9 cellular contexts compared by ENCODE assay signal in genomic region chr6:30883476-30883742, GRCh38. TPM values are rescaled to one million over a fixed set of nuclear protein-coding genes. Genes with fewer than 3 reads are reported as not detected.
DNase-seq lines count a peak whose midpoint lies in the region; ATAC-seq and TF ChIP-seq lines count a peak whose summit lies in the region.
"Had no signal": no experiment of that assay in that cellular context is flagged by ENCODE, and none has a peak within 500 bp of the region (broad histone marks: within the 10 kb centered on the region; RNA-seq: fewer than 3 reads in every experiment).

No MANE protein-coding gene starts in this region.

- ATAC-seq in Right ventricle myocardium superior (ENCODE audit: poor library complexity), result no peak

- H3K9me3 ChIP-seq in left ventricle myocardium inferior (replicated peaks), result no peaks in the 10 kb centered on the region
- H3K9me3 ChIP-seq in muscle layer of duodenum (ENCODE audit: control insufficient read depth in 1 of 2, low read length in 2 of 2), result no peaks in the 10 kb centered on the region
- no peaks in the 10 kb centered on the region for H3K9me3 ChIP-seq in vagina

- H3K36me3 ChIP-seq in left ventricle myocardium inferior (no peaks in the 10 kb centered on the region), muscle layer of duodenum (ENCODE audit: control insufficient read depth in 1 of 2, insufficient read depth in 2 of 2, low read length in 2 of 2) (no peaks in the 10 kb centered on the region), vagina (no peaks in the 10 kb centered on the region)

- H3K27me3 ChIP-seq in left ventricle myocardium inferior (ENCODE audit: low read depth), result no peaks in the 10 kb centered on the region
- no peaks in the 10 kb centered on the region for H3K27me3 ChIP-seq in muscle layer of duodenum (ENCODE audit: low read depth, low read length)
- no peaks in the 10 kb centered on the region for H3K27me3 ChIP-seq in vagina

- intact Hi-C loops in left ventricle myocardium inferior (cut with micrococcal nuclease) (loop anchor here (10.0 kb wide), 1 partner anchor 139 kb away; the partner anchor contains the start of genes FLOT1 and IER3), Right ventricle myocardium superior (cut with DNase I) (loop anchor here (5.0 to 10.0 kb wide), 2 partner anchors 141 to 209 kb away; partner anchors contain the start of genes DHX16, FLOT1 and IER3), vagina (cut with DNase I) (loop anchor here (2.0 to 10.0 kb wide), 2 partner anchors 59 to 199 kb away; partner anchors contain the start of gene PPP1R18)

- peak overlapping the region; percentile 86 for H3K27ac ChIP-seq in left ventricle myocardium inferior (replicated peaks)
- peak overlapping the region; percentile 94 for H3K27ac ChIP-seq in caudate nucleus (ENCODE audit: low read depth, low read length)
- peak overlapping the region; percentile 72 for H3K27ac ChIP-seq in muscle layer of duodenum (ENCODE audit: low read length)
- H3K27ac ChIP-seq in vagina, result peak overlapping the region; percentile 95

- DNase-seq in left ventricle myocardium inferior (no peak), Right ventricle myocardium superior (no peak), caudate nucleus (lab: John Stamatoyannopoulos, UW) (peak in 1 of 61 donors; percentile 41), vagina (ENCODE audit: extremely low spot score in 2 of 2) (no peak), NCI-H146 (lab: John Stamatoyannopoulos, UW) (no peak), DMS153 treated with DMSO at 0.1 percent for 48 hours (lab: John Stamatoyannopoulos, UW; ENCODE audit: unreplicated experiment) (no peak), superior temporal gyrus (ENCODE audit: extremely low spot score) (no peak)
- DNase-seq: stimulated activated CD4-positive, alpha-beta T cell treated with anti-CD3 and anti-CD28 coated beads, Interleukin-12 subunit alpha, Interleukin-12 subunit beta, amount 100 ng/mL, for 4 hours had no signal

- TF ChIP-seq CTCF in left ventricle myocardium inferior (IDR thresholded peaks at IDR 0.05; ENCODE audit: borderline replicate concordance) (no peak), vagina (IDR thresholded peaks at IDR 0.05) (no peak)

- TF ChIP-seq POLR2A in vagina (IDR thresholded peaks at IDR 0.05), result no peak

- peaks cover 53% of the 10 kb centered on the region for H3K4me1 ChIP-seq in left ventricle myocardium inferior
- peaks cover 18 to 37% of the 10 kb centered on the region in 2 donors for H3K4me1 ChIP-seq in muscle layer of duodenum (ENCODE audit: control insufficient read depth in 1 of 2, insufficient read depth in 2 of 2, low read length in 2 of 2)
- H3K4me1 ChIP-seq in vagina, result peaks cover 68% of the 10 kb centered on the region

- H3K4me3 ChIP-seq in left ventricle myocardium inferior (peak overlapping the region; percentile 87), muscle layer of duodenum (ENCODE audit: low read depth in 1 of 2, low read length in 2 of 2) (peak overlapping the region; percentile 41 to 62), vagina (peak overlapping the region; percentile 61 to 82)

RNA-seq across cellular contexts. Expression of gene DDR1, which starts 0.9 kb away (rescaled TPM):
- total RNA-seq in left ventricle myocardium inferior (28.2 TPM), Right ventricle myocardium superior (23.2 TPM), vagina (71.5 TPM)

RNA-seq across cellular contexts. Expression of gene GTF2H4, which starts 24.6 kb away (rescaled TPM):
- total RNA-seq in left ventricle myocardium inferior, result 23.0 TPM
- 23.6 TPM for total RNA-seq in Right ventricle myocardium superior
- 16.7 TPM for total RNA-seq in vagina

RNA-seq across cellular contexts. Expression of gene VARS2, which starts 30.6 kb away (rescaled TPM):
- 21.0 TPM for total RNA-seq in left ventricle myocardium inferior
- total RNA-seq in Right ventricle myocardium superior, result 17.2 TPM
- total RNA-seq in vagina, result 18.9 TPM

RNA-seq across cellular contexts. Expression of gene SFTA2, which starts 48.6 kb away (rescaled TPM):
- total RNA-seq in left ventricle myocardium inferior (not detected), Right ventricle myocardium superior (not detected), vagina (not detected)

RNA-seq across cellular contexts. Expression of gene MUCL3, which starts 57.4 kb away (rescaled TPM):
- total RNA-seq in left ventricle myocardium inferior (not detected), Right ventricle myocardium superior (not detected), vagina (0.49 TPM)
